8 cellular contexts compared by ENCODE assay signal in genomic region chr2:240566203-240567136, GRCh38. TPM values are rescaled to one million over a fixed set of nuclear protein-coding genes. Genes with fewer than 3 reads are reported as not detected.
DNase-seq lines count a peak whose midpoint lies in the region; ATAC-seq and TF ChIP-seq lines count a peak whose summit lies in the region.

No MANE protein-coding gene starts in this region.

- TF ChIP-seq CTCF in AG09309 (IDR thresholded peaks at IDR 0.05; ENCODE audit: control insufficient read depth, insufficient read depth, low read depth, low read length, missing control alignments), result peak; percentile 76
- TF ChIP-seq CTCF in left lung (IDR thresholded peaks at IDR 0.05), result peak; percentile 97 to 98

- peak; percentile 37 for ATAC-seq in GM18861 (IDR thresholded peaks at IDR 0.05; ENCODE audit: unreplicated experiment)
- peak; percentile 44 for ATAC-seq in HG03066 (IDR thresholded peaks at IDR 0.05; ENCODE audit: low read depth, unreplicated experiment)
- peak; percentile 81 for ATAC-seq in left lung

- peak overlapping the region; percentile 96 to 99 for H3K27ac ChIP-seq in left lung

- H3K4me1 ChIP-seq in left lung, result peaks cover 47 to 87% of the 10 kb centered on the region in 2 donors

- H3K4me3 ChIP-seq in AG09309 (ENCODE audit: control insufficient read depth, low read depth, low read length), result peak overlapping the region; percentile 26
- peak overlapping the region; percentile 14 to 79 for H3K4me3 ChIP-seq in left lung

- DNase-seq in AG09309 (ENCODE audit: low read depth), result no peak
- DNase-seq in NCI-H2196 treated with DMSO at 0.1 percent for 48 hours (lab: John Stamatoyannopoulos, UW; ENCODE audit: unreplicated experiment), result peak; percentile 67
- peak; percentile 90 for DNase-seq in activated CD4-positive, alpha-beta T cell treated with anti-CD3 and anti-CD28 coated beads for 1 hour
- DNase-seq in cerebellar nuclear complex (lab: John Stamatoyannopoulos, UW), result peak; percentile 14 to 19
- DNase-seq in left lung, result peak; percentile 97 to 99
- DNase-seq in stimulated activated CD4-positive, alpha-beta T cell treated with anti-CD3 and anti-CD28 coated beads, Interleukin-4, amount 100 ng/mL, for 1 hour, result peak; percentile 95

- no peaks in the 10 kb centered on the region for H3K36me3 ChIP-seq in left lung

- no peaks in the 10 kb centered on the region for H3K27me3 ChIP-seq in left lung

- intact Hi-C loops in left lung (cut with DNase I), result no loop called here

- no peaks in the 10 kb centered on the region for H3K9me3 ChIP-seq in left lung

RNA-seq across cellular contexts. Expression of gene RNPEPL1, which starts 1.8 kb away (rescaled TPM):
- total RNA-seq in left lung, result 10 to 100 TPM; 89.3 to 99.2 TPM

RNA-seq across cellular contexts. Expression of gene DUSP28, which starts 6.3 kb away (rescaled TPM):
- 1 to 10 TPM; 2.4 to 3.5 TPM for total RNA-seq in left lung

RNA-seq across cellular contexts. Expression of gene ANKMY1, which starts 8.7 kb away (rescaled TPM):
- 10 to 100 TPM; 11.8 to 20.1 TPM for total RNA-seq in left lung

RNA-seq across cellular contexts. Expression of gene CAPN10, which starts 20.1 kb away (rescaled TPM):
- 10 to 100 TPM; 31.2 to 31.9 TPM for total RNA-seq in left lung

RNA-seq across cellular contexts. Expression of gene GPR35, which starts 58.8 kb away (rescaled TPM):
- 1 to 10 TPM; 1.1 to 6.0 TPM for total RNA-seq in left lung
